In genomic region chr10:78566216-78567135, GRCh38 we compare ENCODE assay signal across 21 cellular contexts.
DNase-seq lines count a peak whose midpoint lies in the region; ATAC-seq, FAIRE-seq and TF ChIP-seq lines count a peak whose summit lies in the region.
"Had no signal": no experiment of that assay in that cellular context is flagged by ENCODE, and none has a peak within 500 bp of the region (broad histone marks: within the 10 kb centered on the region; RNA-seq: fewer than 3 reads in every experiment).

No MANE protein-coding gene starts in this region.

- peak overlapping the region; percentile 56; the same call in 1 of the 2 replicates for H3K27ac ChIP-seq in VCaP
- H3K27ac ChIP-seq in stomach smooth muscle (ENCODE audit: low read length) = peak overlapping the region; percentile 58
- no peak overlapping the region for H3K27ac ChIP-seq in effector memory CD4-positive, alpha-beta T cell (ENCODE audit: insufficient read depth, low read length, poor library complexity, severe bottlenecking)
- H3K27ac ChIP-seq: psoas muscle, testis had no signal

- FAIRE-seq in H54 (lab: Jason Lieb, UNC) = no peak
- FAIRE-seq: bronchial epithelial cell, islet of Langerhans had no signal

- H3K4me1 ChIP-seq in stomach smooth muscle (ENCODE audit: control insufficient read depth, insufficient read depth, low read length) = peaks cover 57% of the 10 kb centered on the region
- no peaks in the 10 kb centered on the region for H3K4me1 ChIP-seq in effector memory CD4-positive, alpha-beta T cell (ENCODE audit: control insufficient read depth, insufficient read depth, low read length, poor library complexity, severe bottlenecking)
- H3K4me1 ChIP-seq: psoas muscle, testis had no signal

- no peak for TF ChIP-seq CTCF in VCaP (conservative IDR thresholded peaks at IDR 0.05)

- H3K4me3 ChIP-seq in stomach smooth muscle (ENCODE audit: low read length in 2 of 2) = peak overlapping the region in 1 of 2 donors; percentile 9
- no peak overlapping the region for H3K4me3 ChIP-seq in effector memory CD4-positive, alpha-beta T cell (ENCODE audit: insufficient read depth, low read depth, low read length, poor library complexity, severe bottlenecking)
- H3K4me3 ChIP-seq: psoas muscle, testis had no signal

- no peak for TF ChIP-seq POLR2A in H54 (IDR thresholded peaks at IDR 0.05; ENCODE audit: low read depth, low read length)

- no peak overlapping the region for H3K9ac ChIP-seq in stomach smooth muscle (ENCODE audit: low read length in 2 of 2)

- H3K9me3 ChIP-seq in stomach smooth muscle (ENCODE audit: control insufficient read depth in 2 of 2, low read length in 2 of 2) = no peaks in the 10 kb centered on the region
- H3K9me3 ChIP-seq in effector memory CD4-positive, alpha-beta T cell (ENCODE audit: control insufficient read depth, low read length) = no peaks in the 10 kb centered on the region
- H3K9me3 ChIP-seq: psoas muscle, testis had no signal

- ATAC-seq in HG02970 (IDR thresholded peaks at IDR 0.05; ENCODE audit: low FRiP score, unreplicated experiment) = no peak
- ATAC-seq: activated T-cell treated with anti-CD3 and anti-CD28 coated beads, Interleukin-2, amount 50 U/mL, for 4 hours; natural killer cell treated with Interleukin-12 subunit alpha and Interleukin-12 subunit beta and Interleukin-15 and Interleukin-18, amount 100 ng/mL, for 72 hours; psoas muscle; Right ventricle myocardium inferior; T-helper 17 cell had no signal

- H3K27me3 ChIP-seq in stomach smooth muscle (ENCODE audit: control insufficient read depth in 1 of 2, insufficient read depth in 2 of 2, low read length in 2 of 2) = no peaks in the 10 kb centered on the region
- no peaks in the 10 kb centered on the region for H3K27me3 ChIP-seq in effector memory CD4-positive, alpha-beta T cell (replicated peaks; ENCODE audit: control insufficient read depth, insufficient read depth, low read length, poor library complexity, severe bottlenecking)
- H3K27me3 ChIP-seq: testis had no signal

- H3K36me3 ChIP-seq in stomach smooth muscle (ENCODE audit: control insufficient read depth in 2 of 2, insufficient read depth in 2 of 2, low read length in 2 of 2) = no peaks in the 10 kb centered on the region
- H3K36me3 ChIP-seq in effector memory CD4-positive, alpha-beta T cell (ENCODE audit: control insufficient read depth, insufficient read depth, low read length) = no peaks in the 10 kb centered on the region

- DNase-seq in NCI-H146 (lab: John Stamatoyannopoulos, UW) (peak; percentile 34), NCI-H146 treated with DMSO at 0.1 percent for 48 hours (lab: John Stamatoyannopoulos, UW; ENCODE audit: unreplicated experiment) (no peak), islet precursor cell (peak; percentile 94), H54 (ENCODE audit: insufficient read length, low spot score) (no peak)
- DNase-seq in effector memory CD4-positive, alpha-beta T cell = no peak
- DNase-seq: 8988T; activated B cell treated with CpG ODN at 0.5 μM for 24 hours; activated CD4-positive, alpha-beta memory T cell treated with anti-CD3 and anti-CD28 coated beads, Interleukin-2, amount 10 ng/mL, durations not matched to agents 7 days and 5 days; activated T-cell treated with anti-CD3 and anti-CD28 coated beads, Interleukin-2, amount 50 U/mL, for 4 hours; NCI-H2081; NCI-H510A treated with DMSO at 0.1 percent for 48 hours; psoas muscle; T-helper 17 cell; testis had no signal

Comparison
In these comparisons a context has a peak if more than half of its experiments do, and no peak if none do; other contexts are left out.
1. DNase-seq: peak in NCI-H146 (single experiment) and islet precursor cell (single experiment); none in NCI-H146 treated with DMSO at 0.1 percent for 48 hours (single experiment), effector memory CD4-positive, alpha-beta T cell (0 of 3) and H54 (single experiment).